ENCODE assay signal across 1 cellular context in the genomic region with DNA sequence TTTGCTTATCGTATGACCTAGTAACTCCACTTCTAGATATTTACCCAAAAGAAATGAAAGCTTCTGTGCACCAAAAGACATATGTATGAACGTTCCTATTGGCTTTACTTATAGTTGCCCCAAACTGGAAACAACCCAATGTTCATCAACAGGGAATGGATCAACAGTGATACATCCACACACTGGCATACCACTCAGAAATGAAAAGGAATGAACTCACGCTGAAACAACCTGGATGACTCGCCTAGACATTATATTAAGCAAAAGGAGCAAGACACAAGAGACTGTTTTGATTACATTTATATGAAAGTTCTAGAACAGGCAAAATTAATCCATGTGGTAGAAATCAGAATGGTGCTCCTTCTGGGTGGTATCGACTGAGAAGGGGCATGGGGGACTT.
TF ChIP-seq lines count a peak whose summit lies in the region.

No MANE protein-coding gene starts in this region.

TF ChIP-seq in HepG2, 621 proteins besides CTCF, POLR2A, EP300 and RAD21:
- no peak for TF ChIP-seq MIXL1 (CRISPR knock-in tag; IDR thresholded peaks at IDR 0.05)
- no peak for TF ChIP-seq ZNF34 (CRISPR knock-in tag; IDR thresholded peaks at IDR 0.05; ENCODE audit: borderline replicate concordance)
- TF ChIP-seq ZNF7 (CRISPR knock-in tag; IDR thresholded peaks at IDR 0.05), result no peak
- TF ChIP-seq SP2 (CRISPR knock-in tag; IDR thresholded peaks at IDR 0.05), result no peak
- TF ChIP-seq ZBTB43 (CRISPR knock-in tag; conservative IDR thresholded peaks at IDR 0.05), result no peak
- TF ChIP-seq ATF6 (CRISPR knock-in tag; conservative IDR thresholded peaks at IDR 0.05), result no peak
- TF ChIP-seq FOXM1 (CRISPR knock-in tag; IDR thresholded peaks at IDR 0.05), result no peak
- TF ChIP-seq MEIS1 (CRISPR knock-in tag; IDR thresholded peaks at IDR 0.05; ENCODE audit: borderline replicate concordance), result no peak
- no peak for TF ChIP-seq NFE2L1 (CRISPR knock-in tag; IDR thresholded peaks at IDR 0.05; ENCODE audit: borderline replicate concordance)
- TF ChIP-seq, protein P1, sequence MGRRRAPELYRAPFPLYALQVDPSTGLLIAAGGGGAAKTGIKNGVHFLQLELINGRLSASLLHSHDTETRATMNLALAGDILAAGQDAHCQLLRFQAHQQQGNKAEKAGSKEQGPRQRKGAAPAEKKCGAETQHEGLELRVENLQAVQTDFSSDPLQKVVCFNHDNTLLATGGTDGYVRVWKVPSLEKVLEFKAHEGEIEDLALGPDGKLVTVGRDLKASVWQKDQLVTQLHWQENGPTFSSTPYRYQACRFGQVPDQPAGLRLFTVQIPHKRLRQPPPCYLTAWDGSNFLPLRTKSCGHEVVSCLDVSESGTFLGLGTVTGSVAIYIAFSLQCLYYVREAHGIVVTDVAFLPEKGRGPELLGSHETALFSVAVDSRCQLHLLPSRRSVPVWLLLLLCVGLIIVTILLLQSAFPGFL (CRISPR knock-in tag; IDR thresholded peaks at IDR 0.05), result no peak
- TF ChIP-seq ZBTB42 (CRISPR knock-in tag; IDR thresholded peaks at IDR 0.05), result no peak
- TF ChIP-seq ELF1 (CRISPR knock-in tag; IDR thresholded peaks at IDR 0.05), result no peak
- no peak for TF ChIP-seq ZNF775 (CRISPR knock-in tag; IDR thresholded peaks at IDR 0.05; ENCODE audit: borderline replicate concordance)
- TF ChIP-seq, protein P2, sequence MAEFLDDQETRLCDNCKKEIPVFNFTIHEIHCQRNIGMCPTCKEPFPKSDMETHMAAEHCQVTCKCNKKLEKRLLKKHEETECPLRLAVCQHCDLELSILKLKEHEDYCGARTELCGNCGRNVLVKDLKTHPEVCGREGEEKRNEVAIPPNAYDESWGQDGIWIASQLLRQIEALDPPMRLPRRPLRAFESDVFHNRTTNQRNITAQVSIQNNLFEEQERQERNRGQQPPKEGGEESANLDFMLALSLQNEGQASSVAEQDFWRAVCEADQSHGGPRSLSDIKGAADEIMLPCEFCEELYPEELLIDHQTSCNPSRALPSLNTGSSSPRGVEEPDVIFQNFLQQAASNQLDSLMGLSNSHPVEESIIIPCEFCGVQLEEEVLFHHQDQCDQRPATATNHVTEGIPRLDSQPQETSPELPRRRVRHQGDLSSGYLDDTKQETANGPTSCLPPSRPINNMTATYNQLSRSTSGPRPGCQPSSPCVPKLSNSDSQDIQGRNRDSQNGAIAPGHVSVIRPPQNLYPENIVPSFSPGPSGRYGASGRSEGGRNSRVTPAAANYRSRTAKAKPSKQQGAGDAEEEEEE (CRISPR knock-in tag; IDR thresholded peaks at IDR 0.05; ENCODE audit: borderline replicate concordance), result no peak
- no peak for TF ChIP-seq HOXA9 (CRISPR knock-in tag; IDR thresholded peaks at IDR 0.05; ENCODE audit: borderline replicate concordance)
- TF ChIP-seq RBAK (CRISPR knock-in tag; IDR thresholded peaks at IDR 0.05), result no peak
